Comparison of ENCODE assay signal across 20 cellular contexts in the genomic region with DNA sequence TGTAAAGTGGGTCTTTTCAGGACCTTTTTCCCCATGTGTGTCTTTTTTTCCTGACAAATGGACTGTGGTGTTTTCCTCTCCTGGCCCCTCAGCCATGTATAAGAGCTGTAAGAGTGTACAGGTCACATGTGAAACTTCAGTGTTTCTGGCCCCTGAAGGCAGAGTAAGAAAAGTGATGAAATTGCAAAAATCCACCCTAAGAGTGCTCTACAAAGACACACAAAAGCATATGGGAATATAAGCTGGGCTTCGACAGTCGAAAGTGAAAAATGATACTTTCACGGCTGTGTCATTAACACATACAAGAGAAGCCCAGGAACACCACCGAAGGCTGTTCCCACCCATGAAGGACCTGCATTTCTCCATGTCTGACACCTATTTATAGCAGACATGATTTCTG.
"Had no signal": no experiment of that assay in that cellular context is flagged by ENCODE, and none has a peak within 500 bp of the region (broad histone marks: within the 10 kb centered on the region; RNA-seq: fewer than 3 reads in every experiment).

No MANE protein-coding gene starts in this region.

- ATAC-seq: activated naive CD4-positive, alpha-beta T cell treated with anti-CD3 and anti-CD28 coated beads, Interleukin-2, amount 50 U/mL, for 72 hours; left ventricle myocardium superior; naive thymus-derived CD4-positive, alpha-beta T cell had no signal

- DNase-seq: activated CD4-positive, alpha-beta T cell treated with anti-CD3 and anti-CD28 coated beads, Interleukin-2, amount 50 U/mL, for 4 hours; activated gamma-delta T cell treated with Interleukin-2 at 50 U/mL for 16 hours; adrenal gland; effector CD8-positive, alpha-beta T cell; esophagus squamous epithelium; immature natural killer cell; kidney glomerular epithelial cell; left ventricle myocardium superior; naive thymus-derived CD4-positive, alpha-beta T cell; sigmoid colon; stimulated activated CD4-positive, alpha-beta T cell treated with anti-CD3 and anti-CD28 coated beads, Interleukin-4, amount 100 ng/mL, for 4 hours; stimulated activated naive CD4-positive, alpha-beta T cell; tibial artery; uterus; WERI-Rb-1 had no signal

- H3K27ac ChIP-seq: adrenal gland, esophagus squamous epithelium, neutrophil, parathyroid adenoma, tibial artery, uterus, WERI-Rb-1 had no signal

- H3K9me3 Mint-ChIP-seq: activated naive CD4-positive, alpha-beta T cell treated with anti-CD3 and anti-CD28 coated beads, Interleukin-2, amount 50 U/mL, for 72 hours; dendritic cell treated with granulocyte-macrophage colony-stimulating factor and Interleukin-4, amounts not matched to agents 40 ng/mL and 50 ng/mL, for 4 days; immature natural killer cell; memory B cell; naive thymus-derived CD4-positive, alpha-beta T cell had no signal

- H3K36me3 ChIP-seq: adrenal gland, esophagus squamous epithelium, neutrophil, sigmoid colon, tibial artery, uterus, WERI-Rb-1 had no signal

- H2AFZ ChIP-seq: parathyroid adenoma had no signal

- H3K9ac ChIP-seq: parathyroid adenoma had no signal

- H3K4me1 ChIP-seq: parathyroid adenoma had no signal

- H3K9me3 ChIP-seq: adrenal gland, esophagus squamous epithelium, neutrophil, sigmoid colon, tibial artery, uterus had no signal

- H3K27ac Mint-ChIP-seq: activated naive CD4-positive, alpha-beta T cell treated with anti-CD3 and anti-CD28 coated beads, Interleukin-2, amount 50 U/mL, for 72 hours; dendritic cell treated with granulocyte-macrophage colony-stimulating factor and Interleukin-4, amounts not matched to agents 40 ng/mL and 50 ng/mL, for 4 days; immature natural killer cell; memory B cell; naive thymus-derived CD4-positive, alpha-beta T cell had no signal

- H3K4me3 ChIP-seq: adrenal gland, esophagus squamous epithelium, sigmoid colon, tibial artery, uterus had no signal

- H3K4me3 Mint-ChIP-seq: dendritic cell treated with granulocyte-macrophage colony-stimulating factor and Interleukin-4, amounts not matched to agents 40 ng/mL and 50 ng/mL, for 4 days; immature natural killer cell; memory B cell; naive thymus-derived CD4-positive, alpha-beta T cell had no signal

- H3K36me3 Mint-ChIP-seq: activated naive CD4-positive, alpha-beta T cell treated with anti-CD3 and anti-CD28 coated beads, Interleukin-2, amount 50 U/mL, for 72 hours; immature natural killer cell; memory B cell; naive thymus-derived CD4-positive, alpha-beta T cell had no signal

- H3K27me3 ChIP-seq: adrenal gland, esophagus squamous epithelium, neutrophil, sigmoid colon, tibial artery, uterus had no signal

- H3K4me1 Mint-ChIP-seq: immature natural killer cell, memory B cell had no signal
